In genomic region chr6:31896856-31897611, GRCh38 we compare ENCODE assay signal across 8 cellular contexts. TPM values are rescaled to one million over a fixed set of nuclear protein-coding genes. Genes with fewer than 3 reads are reported as not detected.
DNase-seq lines count a peak whose midpoint lies in the region; ATAC-seq and TF ChIP-seq lines count a peak whose summit lies in the region.

No MANE protein-coding gene starts in this region.

- no peak for TF ChIP-seq POLR2A in esophagus squamous epithelium (IDR thresholded peaks at IDR 0.05)

- peak overlapping the region; percentile 82 for H3K4me3 Mint-ChIP-seq in progenitor cell of endocrine pancreas (ENCODE audit: low read depth)

- TF ChIP-seq CTCF in SU-DHL-6 (IDR thresholded peaks at IDR 0.05; ENCODE audit: insufficient read depth, low read length, poor library complexity, severe bottlenecking) (no peak), esophagus squamous epithelium (IDR thresholded peaks at IDR 0.05) (no peak), progenitor cell of endocrine pancreas (IDR thresholded peaks at IDR 0.05; ENCODE audit: unreplicated experiment) (no peak)

- no peaks in the 10 kb centered on the region for H3K9me2 ChIP-seq in SU-DHL-6 (replicated peaks; ENCODE audit: insufficient read depth, low read length)

- intact Hi-C loops in esophagus squamous epithelium (cut with DNase I), result no loop called here

- H3K4me1 ChIP-seq in HAP-1 (peaks cover 9% of the 10 kb centered on the region), esophagus squamous epithelium (peaks cover 20 to 48% (median 21%) of the 10 kb centered on the region in 3 donors)

- H3K36me3 Mint-ChIP-seq in progenitor cell of endocrine pancreas (ENCODE audit: insufficient read depth), result peaks cover 18% of the 10 kb centered on the region

- peak overlapping the region; percentile 94 for H3K4me3 ChIP-seq in HAP-1
- H3K4me3 ChIP-seq in SU-DHL-6 (ENCODE audit: insufficient read depth, low read length, poor library complexity, severe bottlenecking), result peak overlapping the region; percentile 72
- H3K4me3 ChIP-seq in esophagus squamous epithelium, result peak overlapping the region; percentile 79 to 98 (median 96)

- H3K27ac ChIP-seq in SU-DHL-6 (ENCODE audit: low read depth, low read length), result peak overlapping the region; percentile 84
- H3K27ac ChIP-seq in esophagus squamous epithelium, result peak overlapping the region; percentile 81 to 98 (median 86)

- DNase-seq in HAP-1 (ENCODE audit: low spot score in 2 of 2) (peak in 1 of 2 experiments; percentile 28), esophagus squamous epithelium (lab: John Stamatoyannopoulos, UW) (no peak), progenitor cell of endocrine pancreas (ENCODE audit: low spot score, unreplicated experiment) (no peak), NCI-H187 treated with DMSO at 0.1 percent for 48 hours (lab: John Stamatoyannopoulos, UW) (no peak), AG08395 (ENCODE audit: low spot score) (no peak), HK-2 (ENCODE audit: unreplicated experiment) (no peak)

- no peaks in the 10 kb centered on the region for H3K9me3 ChIP-seq in HAP-1
- H3K9me3 ChIP-seq in SU-DHL-6 (ENCODE audit: insufficient read depth, low read length), result no peaks in the 10 kb centered on the region
- no peaks in the 10 kb centered on the region for H3K9me3 ChIP-seq in esophagus squamous epithelium

- H3K79me2 ChIP-seq in SU-DHL-6 (ENCODE audit: insufficient read depth, low read length), result peaks cover 4% of the 10 kb centered on the region; the same call in 1 of the 2 replicates

- peaks cover 19% of the 10 kb centered on the region for H3K4me1 Mint-ChIP-seq in progenitor cell of endocrine pancreas (ENCODE audit: low read depth)

- H3F3A ChIP-seq in SU-DHL-6 (ENCODE audit: insufficient read depth), result peaks cover 51% of the 10 kb centered on the region

- H3K9ac ChIP-seq in SU-DHL-6 (ENCODE audit: low read length), result peak overlapping the region; percentile 77

- no peaks in the 10 kb centered on the region for H3K27me3 Mint-ChIP-seq in progenitor cell of endocrine pancreas

- no peaks in the 10 kb centered on the region for H4K20me1 ChIP-seq in SU-DHL-6 (ENCODE audit: low read depth, low read length)

- WGBS in esophagus squamous epithelium, 2 donors, result 3 to 6% methylated on average over 3 to 5 of the region's 62 CpGs

- peaks cover 38% of the 10 kb centered on the region for H3K36me3 ChIP-seq in HAP-1 (replicated peaks)
- H3K36me3 ChIP-seq in SU-DHL-6 (ENCODE audit: low read length), result peaks cover 23% of the 10 kb centered on the region
- H3K36me3 ChIP-seq in esophagus squamous epithelium, result peaks cover 4 to 44% (median 14%) of the 10 kb centered on the region in 3 donors

- no peak overlapping the region for H3K27ac Mint-ChIP-seq in progenitor cell of endocrine pancreas

- peak overlapping the region; percentile 89 for H2AFZ ChIP-seq in SU-DHL-6 (ENCODE audit: low read depth, low read length, severe bottlenecking)

- no peak for ATAC-seq in HG03565 (IDR thresholded peaks at IDR 0.05; ENCODE audit: unreplicated experiment)

- peak overlapping the region; percentile 62 for H3K4me2 ChIP-seq in SU-DHL-6 (ENCODE audit: low read depth, low read length, poor library complexity, severe bottlenecking)

- no peaks in the 10 kb centered on the region for H3K9me3 Mint-ChIP-seq in progenitor cell of endocrine pancreas (ENCODE audit: low read depth)

- H3K27me3 ChIP-seq in HAP-1 (ENCODE audit: low read depth), result no peaks in the 10 kb centered on the region
- H3K27me3 ChIP-seq in SU-DHL-6 (ENCODE audit: low read length), result no peaks in the 10 kb centered on the region
- no peaks in the 10 kb centered on the region for H3K27me3 ChIP-seq in esophagus squamous epithelium

- in situ Hi-C loops in HAP-1 (cut with MboI; ENCODE audit: low sequenced_read_pairs), result no loop called here

RNA-seq across cellular contexts. Expression of gene EHMT2, which starts 0.5 kb away (rescaled TPM):
- total RNA-seq in esophagus squamous epithelium (10 to 100 TPM; 23.4 to 34.5 (median 27.4) TPM), progenitor cell of endocrine pancreas (161 and 175 TPM in 2 replicates)

RNA-seq across cellular contexts. Expression of gene ZBTB12, which starts 4.9 kb away (rescaled TPM):
- total RNA-seq in esophagus squamous epithelium (1 to 10 TPM in 2 of 4 donors, under 1 TPM in 2; 0.83 to 2.8 (median 1.0) TPM), progenitor cell of endocrine pancreas (47.1 and 55.5 TPM in 2 replicates)

RNA-seq across cellular contexts. Expression of gene SLC44A4, which starts 18.2 kb away (rescaled TPM):
- total RNA-seq in esophagus squamous epithelium (1 to 10 TPM in 2 of 4 donors, under 1 TPM in 1, not detected in 1; 0.38 to 3.6 (median 1.3) TPM), progenitor cell of endocrine pancreas (17.5 and 19.1 TPM in 2 replicates)

RNA-seq across cellular contexts. Expression of gene C2, which starts 30.5 kb away (rescaled TPM):
- total RNA-seq in esophagus squamous epithelium, result 10 to 100 TPM in 2 of 4 donors, 1 to 10 TPM in 2; 1.1 to 15.2 (median 6.4) TPM
- 0.47 and 0.65 TPM in 2 replicates for total RNA-seq in progenitor cell of endocrine pancreas

RNA-seq across cellular contexts. Expression of gene NEU1, which starts 34.4 kb away (rescaled TPM):
- total RNA-seq in esophagus squamous epithelium (10 to 100 TPM; 13.6 to 23.6 (median 17.3) TPM), progenitor cell of endocrine pancreas (52.4 and 57.4 TPM in 2 replicates)

Comparison
In these comparisons a context has a peak if more than half of its experiments do, and no peak if none do; other contexts are left out.
1. RNA of gene ZBTB12, which starts 4.9 kb away (total RNA-seq): 47.1 to 55.5 TPM in progenitor cell of endocrine pancreas; 0.83 to 2.8 TPM in esophagus squamous epithelium; every median in the first group is over 10 times any median in the second.
2. Peak in every context shown above with its lines, with median percentiles within 50 percentile points of each other: H3K4me3 ChIP-seq.